Comparison of ENCODE assay signal across 16 cellular contexts in genomic region chr1:205492201-205492667, GRCh38. TPM values are rescaled to one million over a fixed set of nuclear protein-coding genes. Genes with fewer than 3 reads are reported as not detected.
DNase-seq lines count a peak whose midpoint lies in the region; ATAC-seq and TF ChIP-seq lines count a peak whose summit lies in the region.
"Had no signal": no experiment of that assay in that cellular context is flagged by ENCODE, and none has a peak within 500 bp of the region (broad histone marks: within the 10 kb centered on the region; RNA-seq: fewer than 3 reads in every experiment).

No MANE protein-coding gene starts in this region.

- no peak overlapping the region for H2BK5ac ChIP-seq in H9 (ENCODE audit: insufficient read length, low read length)
- no peak overlapping the region for H2BK5ac ChIP-seq in mesendoderm (ENCODE audit: low read length)

- peaks cover 19% of the 10 kb centered on the region for H3K27me3 Mint-ChIP-seq in H9 (ENCODE audit: low read depth)
- H3K27me3 Mint-ChIP-seq in activated naive CD4-positive, alpha-beta T cell treated with anti-CD3 and anti-CD28 coated beads for 36 hours (ENCODE audit: low read depth), result peaks cover 37% of the 10 kb centered on the region
- H3K27me3 Mint-ChIP-seq in activated naive CD8-positive, alpha-beta T cell treated with anti-CD3 and anti-CD28 coated beads for 36 hours, result peaks cover 54% of the 10 kb centered on the region

- ATAC-seq in RWPE2 (ENCODE audit: low read depth), result peak; percentile 19
- ATAC-seq in HG03432 (IDR thresholded peaks at IDR 0.05; ENCODE audit: unreplicated experiment), result no peak

- H4K5ac ChIP-seq in H9 (ENCODE audit: insufficient read length, low read depth, low read length), result no peak overlapping the region
- no peak overlapping the region for H4K5ac ChIP-seq in mesendoderm (ENCODE audit: low read length)

- H2BK20ac ChIP-seq in H9 (ENCODE audit: low read depth, low read length, poor library complexity, severe bottlenecking), result no peak overlapping the region

- no peak overlapping the region for H3K4ac ChIP-seq in H9 (ENCODE audit: low read depth, low read length)
- H3K4ac ChIP-seq in mesendoderm (ENCODE audit: low read depth, low read length), result no peak overlapping the region

- H3K23ac ChIP-seq in H9 (ENCODE audit: insufficient read length, low read depth, low read length), result no peak overlapping the region
- no peak overlapping the region for H3K23ac ChIP-seq in mesendoderm (ENCODE audit: low read length)

- H3K4me1 Mint-ChIP-seq in H9, result peaks cover 38 to 50% of the 10 kb centered on the region in 2 experiments
- no peaks in the 10 kb centered on the region for H3K4me1 Mint-ChIP-seq in activated naive CD4-positive, alpha-beta T cell treated with anti-CD3 and anti-CD28 coated beads for 36 hours (ENCODE audit: low read depth)
- peaks cover 4% of the 10 kb centered on the region for H3K4me1 Mint-ChIP-seq in activated naive CD8-positive, alpha-beta T cell treated with anti-CD3 and anti-CD28 coated beads for 36 hours

- H3K56ac ChIP-seq in H9 (ENCODE audit: insufficient read length, low read depth, low read length), result no peak overlapping the region
- H3K56ac ChIP-seq in mesendoderm (ENCODE audit: low read length), result no peak overlapping the region

- H2AFZ ChIP-seq in H9 (ENCODE audit: low read length), result no peak overlapping the region
- H2AFZ ChIP-seq: GM23248 had no signal

- H3K18ac ChIP-seq in H9 (ENCODE audit: insufficient read length, low read depth, low read length), result no peak overlapping the region
- no peak overlapping the region for H3K18ac ChIP-seq in mesendoderm (ENCODE audit: low read length)

- H3K79me1 ChIP-seq in H9 (ENCODE audit: insufficient read depth, low read depth, low read length, poor library complexity, severe bottlenecking) (no peaks in the 10 kb centered on the region), mesendoderm (ENCODE audit: low read length) (no peaks in the 10 kb centered on the region)

- peak overlapping the region in 2 of 3 experiments; percentile 47 to 94; a peak in 1 of 7 replicates for H3K27ac Mint-ChIP-seq in H9
- no peak overlapping the region for H3K27ac Mint-ChIP-seq in activated naive CD4-positive, alpha-beta T cell treated with anti-CD3 and anti-CD28 coated beads for 36 hours
- no peak overlapping the region for H3K27ac Mint-ChIP-seq in activated naive CD8-positive, alpha-beta T cell treated with anti-CD3 and anti-CD28 coated beads for 36 hours

- H3K36me3 Mint-ChIP-seq in H9 (ENCODE audit: insufficient read depth in 1 of 3, low read depth in 3 of 3), result no peaks in the 10 kb centered on the region
- no peaks in the 10 kb centered on the region for H3K36me3 Mint-ChIP-seq in activated naive CD4-positive, alpha-beta T cell treated with anti-CD3 and anti-CD28 coated beads for 36 hours (ENCODE audit: low read depth)
- H3K36me3 Mint-ChIP-seq in activated naive CD8-positive, alpha-beta T cell treated with anti-CD3 and anti-CD28 coated beads for 36 hours, result no peaks in the 10 kb centered on the region
- H3K36me3 Mint-ChIP-seq: CD14-positive monocyte had no signal

- no peak overlapping the region for H2BK12ac ChIP-seq in H9 (ENCODE audit: insufficient read length, low read depth, low read length)

- no peaks in the 10 kb centered on the region for H3K23me2 ChIP-seq in H9 (ENCODE audit: insufficient read length, low read depth, low read length, poor library complexity, severe bottlenecking)

- H3K4me2 ChIP-seq in H9 (ENCODE audit: insufficient read depth, insufficient read length, low read length) (no peak overlapping the region), mesendoderm (ENCODE audit: low read length) (no peak overlapping the region)

- H3K4me3 ChIP-seq in RWPE2 (ENCODE audit: severe bottlenecking), result no peak overlapping the region
- H3K4me3 ChIP-seq in mesendoderm (ENCODE audit: low read length), result no peak overlapping the region
- H3K4me3 ChIP-seq: left ventricle myocardium inferior, SK-N-MC, spleen had no signal

- H2BK120ac ChIP-seq in H9 (ENCODE audit: low read depth, low read length, poor library complexity, severe bottlenecking) (no peak overlapping the region), mesendoderm (ENCODE audit: low read depth, low read length) (no peak overlapping the region)

- H4K91ac ChIP-seq in H9 (ENCODE audit: insufficient read length, low read depth, low read length), result no peak overlapping the region

- no peaks in the 10 kb centered on the region for H4K20me1 ChIP-seq in H9 (ENCODE audit: control insufficient read depth, insufficient read depth, insufficient read length)

- no peak overlapping the region for H3K27ac ChIP-seq in H9 (ENCODE audit: insufficient read length, low read depth, low read length)
- peak overlapping the region; percentile 39 for H3K27ac ChIP-seq in RWPE2 (ENCODE audit: poor library complexity, severe bottlenecking)
- H3K27ac ChIP-seq in mesendoderm (ENCODE audit: low read depth, low read length), result no peak overlapping the region
- H3K27ac ChIP-seq: GM23248, SK-N-MC had no signal

- H3K4me1 ChIP-seq in H9 (ENCODE audit: insufficient read depth, low read length) (peaks cover 4% of the 10 kb centered on the region; the same call in 1 of the 2 replicates), RWPE2 (ENCODE audit: insufficient read depth, poor library complexity, severe bottlenecking) (peaks cover 20% of the 10 kb centered on the region), mesendoderm (ENCODE audit: control insufficient read depth, low read depth, low read length) (peaks cover 8% of the 10 kb centered on the region)

- CTCF ChIA-PET in activated naive CD4-positive, alpha-beta T cell treated with anti-CD3 and anti-CD28 coated beads for 36 hours (lab: Charles Lee), result interaction anchor here (0.9 to 3.2 kb wide), 6 partner anchors 10 to 157 kb away, joined by 3 to 25 read pairs (median 4); no protein-coding TSS in a partner anchor

- H2BK15ac ChIP-seq in H9 (ENCODE audit: low read depth, low read length) (no peak overlapping the region), mesendoderm (replicated peaks; ENCODE audit: low read depth) (no peak overlapping the region)

- H3K9me3 Mint-ChIP-seq in H9, result no peaks in the 10 kb centered on the region; a peak in 2 of 5 replicates
- no peaks in the 10 kb centered on the region for H3K9me3 Mint-ChIP-seq in activated naive CD4-positive, alpha-beta T cell treated with anti-CD3 and anti-CD28 coated beads for 36 hours
- H3K9me3 Mint-ChIP-seq in activated naive CD8-positive, alpha-beta T cell treated with anti-CD3 and anti-CD28 coated beads for 36 hours, result no peaks in the 10 kb centered on the region

- no peaks in the 10 kb centered on the region for H3K79me2 ChIP-seq in H9 (ENCODE audit: insufficient read depth, low read length)
- no peaks in the 10 kb centered on the region for H3K79me2 ChIP-seq in mesendoderm (ENCODE audit: control insufficient read depth, insufficient read depth, low read length)

- intact Hi-C loops in activated naive CD4-positive, alpha-beta T cell treated with anti-CD3 and anti-CD28 coated beads for 36 hours (cut with micrococcal nuclease), result no loop called here

- no CpG with 5 or more reads among the region's 2 CpGs for WGBS in H9 (ENCODE audit: extremely low coverage, insufficient read length, low lambda C conversion rate)
- no CpG with 5 or more reads among the region's 2 CpGs for WGBS in mesendoderm (ENCODE audit: extremely low coverage, insufficient coverage, low lambda C conversion rate)

- H2AK5ac ChIP-seq in H9 (ENCODE audit: insufficient read length, low read length) (no peak overlapping the region), mesendoderm (ENCODE audit: low read length) (no peak overlapping the region)

- H3K27me3 ChIP-seq in H9 (ENCODE audit: insufficient read depth, low read length), result no peaks in the 10 kb centered on the region; the same call in 1 of the 2 replicates
- H3K27me3 ChIP-seq in RWPE2 (ENCODE audit: insufficient read depth, poor library complexity, severe bottlenecking), result no peaks in the 10 kb centered on the region
- H3K27me3 ChIP-seq in mesendoderm (ENCODE audit: insufficient read depth, low read length, poor library complexity), result no peaks in the 10 kb centered on the region

- no peaks in the 10 kb centered on the region for H3K36me3 ChIP-seq in RWPE2 (ENCODE audit: low read depth)
- H3K36me3 ChIP-seq in mesendoderm (ENCODE audit: control insufficient read depth, insufficient read depth, low read length), result no peaks in the 10 kb centered on the region
- H3K36me3 ChIP-seq: left ventricle myocardium inferior, spleen had no signal

- H3T11ph ChIP-seq in H9 (ENCODE audit: low read length), result no peak overlapping the region

- no peak overlapping the region for H3K4me3 Mint-ChIP-seq in H9
- no peak overlapping the region for H3K4me3 Mint-ChIP-seq in activated naive CD4-positive, alpha-beta T cell treated with anti-CD3 and anti-CD28 coated beads for 36 hours
- H3K4me3 Mint-ChIP-seq in activated naive CD8-positive, alpha-beta T cell treated with anti-CD3 and anti-CD28 coated beads for 36 hours, result no peak overlapping the region

- no peak overlapping the region for H4K8ac ChIP-seq in H9 (replicated peaks; ENCODE audit: insufficient read length, low read depth, low read length)
- no peak overlapping the region for H4K8ac ChIP-seq in mesendoderm (ENCODE audit: low read depth, low read length)

- H3K9ac ChIP-seq in H9 (ENCODE audit: extremely low read depth, insufficient read length, low read length) (no peak overlapping the region), mesendoderm (ENCODE audit: low read length) (no peak overlapping the region)
- H3K9ac ChIP-seq: GM23248 had no signal

- DNase-seq in H9 (no peak), NCI-H2081 treated with DMSO at 0.1 percent for 48 hours (lab: John Stamatoyannopoulos, UW) (peak; percentile 58), RWPE2 (ENCODE audit: low spot score) (no peak), mesendoderm (peak; percentile 66), UCSD-AML1 (lab: John Stamatoyannopoulos, UW; ENCODE audit: unreplicated experiment) (no peak)
- no peak for DNase-seq in activated naive CD4-positive, alpha-beta T cell treated with anti-CD3 and anti-CD28 coated beads for 36 hours
- no peak for DNase-seq in activated naive CD8-positive, alpha-beta T cell treated with anti-CD3 and anti-CD28 coated beads for 36 hours
- DNase-seq: erythroblast, head of caudate nucleus, left ventricle myocardium inferior, spleen had no signal

- no peak overlapping the region for H3K14ac ChIP-seq in H9 (ENCODE audit: insufficient read depth, low read length)

- no peak for TF ChIP-seq CTCF in H9 (conservative IDR thresholded peaks at IDR 0.05)
- TF ChIP-seq CTCF in RWPE2 (IDR thresholded peaks at IDR 0.05; ENCODE audit: poor library complexity, severe bottlenecking), result no peak

- H3K9me3 ChIP-seq in H9 (ENCODE audit: control insufficient read depth, low read depth, low read length) (no peaks in the 10 kb centered on the region), RWPE2 (ENCODE audit: severe bottlenecking) (no peaks in the 10 kb centered on the region)
- H3K9me3 ChIP-seq: left ventricle myocardium inferior, spleen had no signal

RNA-seq across cellular contexts. Expression of gene CDK18, which starts 12.2 kb away (rescaled TPM):
- 34.6 and 38.5 TPM in 2 replicates for total RNA-seq in H9 (2021)
- polyA plus RNA-seq in mesendoderm (2013, experiment 1 of 2), result 9.1 TPM
- 8.9 TPM for polyA plus RNA-seq in mesendoderm (2013, experiment 2 of 2)
- total RNA-seq in activated naive CD4-positive, alpha-beta T cell treated with anti-CD3 and anti-CD28 coated beads for 36 hours, result 1 to 10 TPM; 3.6 to 4.1 TPM
- total RNA-seq in activated naive CD8-positive, alpha-beta T cell treated with anti-CD3 and anti-CD28 coated beads for 36 hours, result 1 to 10 TPM; 6.2 to 6.5 TPM
- total RNA-seq: GM23248 had no signal
- polyA plus RNA-seq: GM23248 had no signal

RNA-seq across cellular contexts. Expression of gene BLACAT1, which starts 36.4 kb away (rescaled TPM):
- 3.8 and 4.0 TPM in 2 replicates for total RNA-seq in H9 (2021)
- 2.8 TPM for polyA plus RNA-seq in mesendoderm (2013, experiment 1 of 2)
- 2.7 TPM for polyA plus RNA-seq in mesendoderm (2013, experiment 2 of 2)
- under 1 TPM; 0.14 to 0.30 TPM for total RNA-seq in activated naive CD4-positive, alpha-beta T cell treated with anti-CD3 and anti-CD28 coated beads for 36 hours
- under 1 TPM; 0.12 to 0.19 TPM for total RNA-seq in activated naive CD8-positive, alpha-beta T cell treated with anti-CD3 and anti-CD28 coated beads for 36 hours
- total RNA-seq: GM23248, left ventricle myocardium inferior, subcutaneous adipose tissue had no signal
- polyA plus RNA-seq: CD14-positive monocyte, GM23248 had no signal

Comparison
In these comparisons a context has a peak if more than half of its experiments do, and no peak if none do; other contexts are left out.
1. DNase-seq: peak in NCI-H2081 treated with DMSO at 0.1 percent for 48 hours (single experiment) and mesendoderm (single experiment); none in H9 (single experiment), RWPE2 (single experiment), activated naive CD4-positive, alpha-beta T cell treated with anti-CD3 and anti-CD28 coated beads for 36 hours (single experiment), UCSD-AML1 (single experiment) and activated naive CD8-positive, alpha-beta T cell treated with anti-CD3 and anti-CD28 coated beads for 36 hours (single experiment).
2. H3K27ac Mint-ChIP-seq: peak in H9 (2 of 3); none in activated naive CD4-positive, alpha-beta T cell treated with anti-CD3 and anti-CD28 coated beads for 36 hours (single experiment) and activated naive CD8-positive, alpha-beta T cell treated with anti-CD3 and anti-CD28 coated beads for 36 hours (single experiment).